Comparison of ENCODE assay signal across 10 cellular contexts in the genomic region with DNA sequence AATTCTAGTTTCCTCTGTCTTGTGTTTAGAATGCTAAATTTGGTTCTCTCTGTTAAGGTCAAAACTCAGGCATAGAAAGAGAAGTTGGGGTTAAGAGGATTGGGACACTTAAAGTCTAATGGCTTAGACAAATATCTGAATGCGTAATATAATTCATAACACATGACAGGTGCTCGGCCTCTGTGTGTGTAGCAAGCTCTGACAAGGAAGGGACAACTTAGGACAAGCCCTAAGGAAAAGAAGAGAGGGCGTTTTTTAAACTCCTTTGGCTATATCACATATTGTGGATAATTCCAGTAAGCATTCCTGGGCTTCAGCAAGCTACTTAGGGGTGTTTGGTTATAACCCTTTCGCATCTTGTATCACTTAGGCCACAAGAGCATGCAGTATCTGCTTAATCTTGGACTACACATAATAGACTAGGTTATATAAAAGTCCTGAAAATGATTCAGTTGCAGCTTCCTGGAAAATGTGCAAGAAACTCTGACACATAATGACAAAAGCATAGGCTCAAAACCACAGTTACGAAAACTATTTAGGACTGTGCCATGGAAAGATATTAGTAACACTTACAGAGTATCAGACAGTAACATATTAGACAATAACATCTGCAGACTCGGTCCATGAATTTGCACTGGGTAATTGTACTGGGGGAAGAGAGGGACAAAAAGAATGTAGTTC. TPM values are rescaled to one million over a fixed set of nuclear protein-coding genes. Genes with fewer than 3 reads are reported as not detected.
DNase-seq lines count a peak whose midpoint lies in the region; ATAC-seq, FAIRE-seq and TF ChIP-seq lines count a peak whose summit lies in the region.
"Had no signal": no experiment of that assay in that cellular context is flagged by ENCODE, and none has a peak within 500 bp of the region (broad histone marks: within the 10 kb centered on the region; RNA-seq: fewer than 3 reads in every experiment).

No MANE protein-coding gene starts in this region.

- H4K5ac ChIP-seq in IMR-90 (ENCODE audit: low read depth, low read length): peak overlapping the region; percentile 81

- H3K36me3 ChIP-seq in IMR-90 (ENCODE audit: control insufficient read depth, insufficient read depth, low read length) (no peaks in the 10 kb centered on the region), GM12878 (ENCODE audit: control insufficient read depth in 2 of 2, insufficient read depth in 2 of 2, low read length in 1 of 2) (no peaks in the 10 kb centered on the region), mesenchymal stem cell (ENCODE audit: control insufficient read depth in 1 of 2, insufficient read depth in 2 of 2, low read depth in 1 of 2, low read length in 2 of 2) (no peaks in the 10 kb centered on the region)

- FAIRE-seq in GM12878 (lab: Jason Lieb, UNC): no peak

- H3K14ac ChIP-seq in IMR-90 (replicated peaks; ENCODE audit: low read depth, low read length) (peak overlapping the region; percentile 8; the same call in 1 of the 2 replicates), mesenchymal stem cell (ENCODE audit: low read length in 2 of 2) (no peak overlapping the region)

- RAD21 ChIA-PET in GM12878 (lab: Charles Lee; ENCODE audit: unreplicated experiment): interaction anchor here (0.8 to 1.0 kb wide), 2 partner anchors 9 kb away, joined by 3 to 4 read pairs; no protein-coding TSS in a partner anchor

- peak overlapping the region; percentile 21 for H3K4ac ChIP-seq in IMR-90 (ENCODE audit: low read depth, low read length)
- H3K4ac ChIP-seq in mesenchymal stem cell (ENCODE audit: low read depth in 1 of 2, low read length in 2 of 2): no peak overlapping the region

- peak overlapping the region; percentile 1; the same call in 1 of the 2 replicates for H3K23ac ChIP-seq in IMR-90 (ENCODE audit: low read depth, low read length)
- no peak overlapping the region for H3K23ac ChIP-seq in mesenchymal stem cell (ENCODE audit: low read length in 2 of 2)

- H4K91ac ChIP-seq in IMR-90 (ENCODE audit: insufficient read depth, low read depth, low read length) (peak overlapping the region; percentile 8; the same call in 1 of the 2 replicates), mesenchymal stem cell (ENCODE audit: low read length) (no peak overlapping the region)

- H2BK12ac ChIP-seq in mesenchymal stem cell (ENCODE audit: low read length in 2 of 2): no peak overlapping the region

- H4K8ac ChIP-seq in IMR-90 (ENCODE audit: low read depth in 2 of 2, low read length in 2 of 2) (peak overlapping the region; percentile 48 to 68), mesenchymal stem cell (ENCODE audit: low read length) (no peak overlapping the region)

- POLR2A ChIA-PET in IMR-90 (lab: Charles Lee; ENCODE audit: unreplicated experiment): interaction anchor here (0.5 to 1.0 kb wide), 2 partner anchors 9 to 30 kb away, joined by 3 to 4 read pairs; no protein-coding TSS in a partner anchor
- POLR2A ChIA-PET in GM12878 (lab: Charles Lee): no interaction called here

- BruUV-seq in IMR-90 (replicated peaks; lab: Mats Ljungman, UMichigan) (no TSS peak), GM12878 (replicated peaks; lab: Mats Ljungman, UMichigan) (no TSS peak)

- peak overlapping the region; percentile 79 for H2BK20ac ChIP-seq in IMR-90 (ENCODE audit: low read depth, low read length)

- TF ChIP-seq POLR2A in IMR-90 (IDR thresholded peaks at IDR 0.05; ENCODE audit: low read depth, low read length): no peak
- no peak for TF ChIP-seq POLR2A in GM12878 (IDR thresholded peaks at IDR 0.05; ENCODE audit: low read depth, low read length)

- SMC1A ChIA-PET in GM12878 (lab: Charles Lee; ENCODE audit: uncharacterized antibody, unreplicated experiment): interaction anchor here (1.1 kb wide), 1 partner anchor 30 kb away, joined by 3 read pairs; no protein-coding TSS in a partner anchor

- H2BK5ac ChIP-seq in IMR-90 (ENCODE audit: low read depth, low read length, poor library complexity, severe bottlenecking) (peak overlapping the region; percentile 92), mesenchymal stem cell (ENCODE audit: low read depth, low read length, poor library complexity, severe bottlenecking) (peak overlapping the region; percentile 71)

- H3K4me2 ChIP-seq in IMR-90 (ENCODE audit: low read depth, low read length): peak overlapping the region; percentile 78
- no peak overlapping the region for H3K4me2 ChIP-seq in GM12878 (ENCODE audit: control insufficient read depth, insufficient read depth)
- H3K4me2 ChIP-seq in mesenchymal stem cell (ENCODE audit: low read length, poor library complexity, severe bottlenecking): no peak overlapping the region
- H3K4me2 ChIP-seq: KMS-11 had no signal

- ATAC-seq in IMR-90 (ENCODE audit: low read depth) (peak; percentile 93), GM12878 (no peak), GM18858 (IDR thresholded peaks at IDR 0.05; ENCODE audit: unreplicated experiment) (no peak), T-helper 17 cell (no peak), GM18867 (IDR thresholded peaks at IDR 0.05; ENCODE audit: unreplicated experiment) (no peak)

- no peak overlapping the region for H3K27ac Mint-ChIP-seq in T-helper 17 cell

- H2AFZ ChIP-seq in IMR-90 (replicated peaks; ENCODE audit: low read length, poor library complexity) (no peak overlapping the region), GM12878 (ENCODE audit: control insufficient read depth, low read depth, low read length) (no peak overlapping the region), mesenchymal stem cell (ENCODE audit: low read depth, low read length) (no peak overlapping the region)

- no peaks in the 10 kb centered on the region for H3K27me3 Mint-ChIP-seq in T-helper 17 cell

- no peak overlapping the region; the same call in 1 of the 2 replicates for H2AK5ac ChIP-seq in IMR-90 (ENCODE audit: low read depth, low read length)
- no peak overlapping the region for H2AK5ac ChIP-seq in mesenchymal stem cell (ENCODE audit: low read length, severe bottlenecking)

- peak overlapping the region; percentile 95 for H3K27ac ChIP-seq in IMR-90 (ENCODE audit: insufficient read depth, low read length)
- H3K27ac ChIP-seq in GM12878 (ENCODE audit: control insufficient read depth, insufficient read depth): no peak overlapping the region
- peak overlapping the region; percentile 97 for H3K27ac ChIP-seq in mesenchymal stem cell (ENCODE audit: low read length, poor library complexity, severe bottlenecking)
- H3K27ac ChIP-seq: KMS-11 had no signal

- H3K4me1 ChIP-seq in IMR-90 (ENCODE audit: control insufficient read depth, insufficient read depth, low read length): peaks cover 10% of the 10 kb centered on the region
- H3K4me1 ChIP-seq in GM12878 (ENCODE audit: control insufficient read depth, insufficient read depth, low read length): no peaks in the 10 kb centered on the region
- no peaks in the 10 kb centered on the region for H3K4me1 ChIP-seq in mesenchymal stem cell (ENCODE audit: control insufficient read depth, insufficient read depth, low read depth, low read length)

- dilution Hi-C loops in IMR-90 (cut with HindIII; ENCODE audit: low sequenced_read_pairs, unreplicated experiment): no loop called here

- H3K27me3 ChIP-seq in IMR-90 (ENCODE audit: control insufficient read depth, insufficient read depth, low read length) (no peaks in the 10 kb centered on the region), GM12878 (replicated peaks in 1 of 2; ENCODE audit: control insufficient read depth in 2 of 2, insufficient read depth in 2 of 2, low read length in 1 of 2) (no peaks in the 10 kb centered on the region), mesenchymal stem cell (ENCODE audit: control insufficient read depth in 1 of 2, insufficient read depth in 1 of 2, low read length in 2 of 2) (no peaks in the 10 kb centered on the region)

- peak; percentile 90 for DNase-seq in AG09319 (ENCODE audit: extremely low read depth, low read depth)
- DNase-seq in IMR-90: peak; percentile 96
- DNase-seq in GM12878 (ENCODE audit: low read depth, low spot score): no peak
- DNase-seq in mesenchymal stem cell: peak; percentile 93
- no peak for DNase-seq in NCI-H146 (lab: John Stamatoyannopoulos, UW)
- DNase-seq in T-helper 17 cell: no peak
- DNase-seq: T-helper 2 cell had no signal

- H2BK120ac ChIP-seq in IMR-90 (ENCODE audit: low read depth, low read length): peak overlapping the region; percentile 72
- no peak overlapping the region for H2BK120ac ChIP-seq in mesenchymal stem cell (ENCODE audit: low read depth, low read length)

- TF ChIP-seq RAD21 in IMR-90 (IDR thresholded peaks at IDR 0.05; ENCODE audit: low read length) (no peak), GM12878 (IDR thresholded peaks at IDR 0.05; ENCODE audit: insufficient read depth, low read depth, low read length) (no peak)

- no peak overlapping the region for H2AK9ac ChIP-seq in IMR-90 (replicated peaks; ENCODE audit: low read depth, low read length, poor library complexity)

- TF ChIP-seq EP300 in GM12878 (IDR thresholded peaks at IDR 0.05; ENCODE audit: borderline replicate concordance in 1 of 2, control insufficient read depth in 1 of 2, low read depth in 2 of 2, low read length in 2 of 2): no peak

- peak overlapping the region; percentile 33 for H3K56ac ChIP-seq in IMR-90 (ENCODE audit: extremely low read depth, insufficient read depth, low read length)

- H3K9me1 ChIP-seq in IMR-90 (ENCODE audit: insufficient read depth, low read length): no peaks in the 10 kb centered on the region

- in situ Hi-C loops in IMR-90 (cut with MboI; ENCODE audit: low sequenced_read_pairs) (no loop called here), GM12878 (cut with MboI) (no loop called here)

- peak overlapping the region; percentile 54 for H3K9ac ChIP-seq in IMR-90 (ENCODE audit: low read depth, low read length)
- H3K9ac ChIP-seq in GM12878 (ENCODE audit: control insufficient read depth, insufficient read depth, low read length): no peak overlapping the region
- peak overlapping the region; percentile 85 for H3K9ac ChIP-seq in mesenchymal stem cell (ENCODE audit: low read length)
- H3K9ac ChIP-seq: KMS-11 had no signal

- peaks cover 8% of the 10 kb centered on the region for H3K36me3 Mint-ChIP-seq in T-helper 17 cell (ENCODE audit: low read depth)

- TF ChIP-seq CTCF in AG09319 (IDR thresholded peaks at IDR 0.05; ENCODE audit: low read depth, low read length) (no peak), IMR-90 (conservative IDR thresholded peaks at IDR 0.05; ENCODE audit: low read depth, low read length) (no peak), GM12878 (IDR thresholded peaks at IDR 0.05 in 2 of 3, conservative IDR thresholded peaks at IDR 0.05 in 1 of 3; ENCODE audit: control insufficient read depth in 2 of 3, extremely low read depth in 1 of 3, insufficient read depth in 1 of 3, low read depth in 3 of 3, low read length in 3 of 3) (no peak)

- CTCF ChIA-PET in IMR-90 (lab: Yijun Ruan, JAX): no interaction called here
- CTCF ChIA-PET in GM12878 (lab: Yijun Ruan, JAX): interaction anchor here (1.2 to 2.4 kb wide), 3 partner anchors 9 to 13 kb away, joined by 4 to 8 read pairs (median 5); no protein-coding TSS in a partner anchor

- no peaks in the 10 kb centered on the region for H3K79me2 ChIP-seq in GM12878 (ENCODE audit: control insufficient read depth, insufficient read depth, low read length)

- peaks cover 2% of the 10 kb centered on the region for H3K4me1 Mint-ChIP-seq in T-helper 17 cell

- no peaks in the 10 kb centered on the region for H4K20me1 ChIP-seq in IMR-90 (ENCODE audit: insufficient read depth, low read length)
- H4K20me1 ChIP-seq in GM12878 (ENCODE audit: control insufficient read depth, insufficient read depth): no peaks in the 10 kb centered on the region

- H2BK15ac ChIP-seq in IMR-90 (ENCODE audit: low read depth, low read length) (peak overlapping the region; percentile 17; the same call in 2 of the 3 replicates), mesenchymal stem cell (ENCODE audit: low read depth, poor library complexity, severe bottlenecking) (no peak overlapping the region)

- no CpG with 5 or more reads among the region's 6 CpGs for WGBS in IMR-90 (ENCODE audit: extremely low coverage in 2 of 2, insufficient read length in 1 of 2), 2 experiments
- 71% methylated on average over 6 of the region's 6 CpGs for WGBS in GM12878 (ENCODE audit: insufficient coverage, insufficient replicate concordance, low lambda C conversion rate, missing lambda C conversion rate)
- WGBS in mesenchymal stem cell: 64% methylated on average over 2 of the region's 6 CpGs

- H3K9me3 ChIP-seq in IMR-90 (ENCODE audit: control insufficient read depth, insufficient read depth, low read length) (no peaks in the 10 kb centered on the region; the same call in 1 of the 2 replicates), GM12878 (replicated peaks; ENCODE audit: control insufficient read depth, insufficient read depth, low read length) (no peaks in the 10 kb centered on the region), mesenchymal stem cell (ENCODE audit: control insufficient read depth, low read length) (no peaks in the 10 kb centered on the region), T-helper 17 cell (ENCODE audit: control insufficient read depth, low read length, poor library complexity, severe bottlenecking) (no peaks in the 10 kb centered on the region)

- intact Hi-C loops in IMR-90 (cut with micrococcal nuclease): loop anchor here (1.0 to 2.0 kb wide), 2 partner anchors 7 to 15 kb away; partner anchors contain the start of gene CREB1
- intact Hi-C loops in GM12878 (cut with micrococcal nuclease; ENCODE audit: unreplicated experiment): no loop called here

- H3K18ac ChIP-seq in IMR-90 (ENCODE audit: low read depth, low read length) (peak overlapping the region; percentile 91), mesenchymal stem cell (ENCODE audit: low read depth in 1 of 2, low read length in 2 of 2) (peak overlapping the region in 1 of 2 experiments; percentile 33)

- H3K79me1 ChIP-seq in IMR-90 (ENCODE audit: low read depth in 1 of 2, low read length in 2 of 2): no peaks in the 10 kb centered on the region
- no peaks in the 10 kb centered on the region for H3K79me1 ChIP-seq in mesenchymal stem cell (replicated peaks; ENCODE audit: low read length, poor library complexity, severe bottlenecking)

- H3K4me3 ChIP-seq in IMR-90 (ENCODE audit: insufficient read depth, low read depth, low read length): no peak overlapping the region
- H3K4me3 ChIP-seq in GM12878: no peak overlapping the region
- no peak overlapping the region for H3K4me3 ChIP-seq in mesenchymal stem cell (ENCODE audit: insufficient read depth in 1 of 2, low read depth in 1 of 2, low read length in 2 of 2)

- no peak overlapping the region for H3K4me3 Mint-ChIP-seq in T-helper 17 cell

RNA-seq across cellular contexts. Expression of gene CREB1, which starts 16.0 kb away (rescaled TPM):
- total RNA-seq in IMR-90 (2012; rRNA removed) (71.9 and 94.5 TPM in 2 replicates), GM12878 (2014; rRNA removed) (40.4 and 40.8 TPM in 2 replicates), GM12878 (2014; rRNA removed; fragmentation: Illumina TruSeq; extraction: Trizol) (35.7 and 36.0 TPM in 2 replicates), GM12878 (2021) (66.8 and 69.7 TPM in 2 replicates), T-helper 17 cell (10 to 100 TPM; 73.7 to 89.3 TPM)
- polyA plus RNA-seq in IMR-90 (2012; rRNA removed) (22.4 and 25.6 TPM in 2 replicates), GM12878 (2011; rRNA removed) (58.1 and 76.9 TPM in 2 replicates), GM12878 (2014; fragmentation: Illumina TruSeq; extraction: Trizol) (63.5 and 76.6 TPM in 2 replicates), GM12878 (2014; fragmentation: Nextera tagmentation; extraction: Ambion mirVana) (10 to 100 TPM; 13.4 to 22.2 TPM), GM12878 (2014; rRNA removed) (33.2 and 35.5 TPM in 2 replicates), GM12878 (2016; fragmentation: Nextera tagmentation; extraction: Ambion mirVana) (10 to 100 TPM; 38.6 to 44.2 TPM)
- 3.7 and 7.5 TPM in 2 replicates for polyA plus RNA-seq in IMR-90 (2012; cell fraction: cytosol; rRNA removed)
- polyA plus RNA-seq in IMR-90 (2012; cell fraction: nucleus; rRNA removed; ENCODE audit: low replicate concordance): 5.5 and 24.0 TPM in 2 replicates
- 160 and 164 TPM in 2 replicates for total RNA-seq in GM12878 (2013; cell fraction: nucleolus; rRNA removed)
- polyA plus RNA-seq in GM12878 (2011; ENCODE audit: low read depth): 13.7 TPM
- polyA plus RNA-seq in GM12878 (2011; cell fraction: cytosol; rRNA removed): 46.3 and 65.0 TPM in 2 replicates
- 37.1 and 53.4 TPM in 2 replicates for polyA plus RNA-seq in GM12878 (2011; cell fraction: nucleus; rRNA removed)
- polyA plus RNA-seq in GM12878 (2012): 22.2 and 23.7 TPM in 2 replicates
- polyA minus RNA-seq in GM12878 (2011; rRNA and poly(A)+ RNA removed): 131 and 175 TPM in 2 replicates
- polyA minus RNA-seq in GM12878 (2011; cell fraction: cytosol; rRNA and poly(A)+ RNA removed): 35.4 and 42.6 TPM in 2 replicates
- 56.5 and 67.9 TPM in 2 replicates for polyA minus RNA-seq in GM12878 (2011; cell fraction: nucleus; rRNA and poly(A)+ RNA removed)
- 22.5 TPM for polyA plus RNA-seq in mesenchymal stem cell (2013, experiment 1 of 2)
- polyA plus RNA-seq in mesenchymal stem cell (2013, experiment 2 of 2): 24.2 TPM

Comparison
In these comparisons a context has a peak if more than half of its experiments do, and no peak if none do; other contexts are left out.
1. DNase-seq: peak in AG09319 (single experiment), IMR-90 (single experiment) and mesenchymal stem cell (single experiment); none in GM12878 (single experiment), NCI-H146 (single experiment) and T-helper 17 cell (0 of 3).